In the genomic region with DNA sequence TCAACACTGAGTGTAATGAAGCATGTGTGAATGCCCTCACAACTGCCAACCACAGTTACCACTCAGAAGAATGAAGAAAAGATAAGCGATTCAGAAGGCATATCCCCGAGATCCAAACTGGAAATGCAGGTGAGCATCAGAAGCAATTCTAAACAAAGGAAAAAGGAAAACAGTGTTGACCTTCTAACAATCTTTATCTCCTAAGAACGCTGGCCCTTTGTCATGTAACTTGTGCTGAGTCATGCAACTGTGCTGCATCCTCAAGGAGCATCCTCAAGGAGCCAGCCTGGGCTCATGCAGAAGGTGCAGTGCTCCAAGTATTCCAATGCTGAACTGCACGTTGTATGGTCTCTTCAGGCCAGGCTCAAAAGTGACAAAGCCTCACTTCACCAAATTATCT, we compare ENCODE assay signal across 29 cellular contexts.
"Had no signal": no experiment of that assay in that cellular context is flagged by ENCODE, and none has a peak within 500 bp of the region (broad histone marks: within the 10 kb centered on the region; RNA-seq: fewer than 3 reads in every experiment).

No MANE protein-coding gene starts in this region.

- H3K27ac ChIP-seq: epithelial cell of prostate, parathyroid adenoma, psoas muscle, right atrium auricular region, stomach, thyroid gland, upper lobe of left lung, WERI-Rb-1 had no signal

- H2AFZ ChIP-seq: parathyroid adenoma had no signal

- H3K79me2 ChIP-seq: parathyroid adenoma had no signal

- H3K9ac ChIP-seq: parathyroid adenoma had no signal

- H3K36me3 Mint-ChIP-seq: activated naive CD4-positive, alpha-beta T cell treated with anti-CD3 and anti-CD28 coated beads, Interleukin-2, amount 50 U/mL, for 24 hours; memory B cell; stimulated activated memory B cell treated with anti-CD40 and anti-IgM and Interleukin-4, amounts not matched to agents 10 μg/mL and 1 μg/mL and 100 μg/mL, for 72 hours had no signal

- H3K27me3 ChIP-seq: right atrium auricular region, stomach, thyroid gland, upper lobe of left lung had no signal

- H3K4me1 Mint-ChIP-seq: activated CD4-positive, alpha-beta memory T cell treated with anti-CD3 and anti-CD28 coated beads, Interleukin-2, amount 10 ng/mL, durations not matched to agents 7 days and 5 days; activated CD4-positive, alpha-beta T cell treated with anti-CD3 and anti-CD28 coated beads, Interleukin-2, amount 10 ng/mL, durations not matched to agents 7 days and 5 days; activated naive CD4-positive, alpha-beta T cell treated with anti-CD3 and anti-CD28 coated beads, Interleukin-2, amount 50 U/mL, for 24 hours; activated naive CD8-positive, alpha-beta T cell treated with anti-CD3 and anti-CD28 coated beads, Interleukin-2, amount 50 U/mL, for 24 hours; central memory CD8-positive, alpha-beta T cell; memory B cell; naive thymus-derived CD8-positive, alpha-beta T cell; neural crest cell; stimulated activated memory B cell treated with anti-CD40 and anti-IgM and Interleukin-4, amounts not matched to agents 10 μg/mL and 1 μg/mL and 100 μg/mL, for 72 hours had no signal

- H3K4me3 Mint-ChIP-seq: activated CD4-positive, alpha-beta memory T cell treated with anti-CD3 and anti-CD28 coated beads, Interleukin-2, amount 10 ng/mL, durations not matched to agents 7 days and 5 days; activated CD4-positive, alpha-beta T cell treated with anti-CD3 and anti-CD28 coated beads, Interleukin-2, amount 10 ng/mL, durations not matched to agents 7 days and 5 days; activated naive CD4-positive, alpha-beta T cell treated with anti-CD3 and anti-CD28 coated beads, Interleukin-2, amount 50 U/mL, for 24 hours; activated naive CD8-positive, alpha-beta T cell treated with anti-CD3 and anti-CD28 coated beads, Interleukin-2, amount 50 U/mL, for 24 hours; activated T-cell treated with anti-CD3 and anti-CD28 coated beads, Interleukin-2, amount 50 U/mL, for 24 hours; central memory CD8-positive, alpha-beta T cell; dendritic cell treated with granulocyte-macrophage colony-stimulating factor and Interleukin-4, amounts not matched to agents 40 ng/mL and 50 ng/mL, for 4 days; memory B cell; naive thymus-derived CD8-positive, alpha-beta T cell; neural crest cell; stimulated activated memory B cell treated with anti-CD40 and anti-IgM and Interleukin-4, amounts not matched to agents 10 μg/mL and 1 μg/mL and 100 μg/mL, for 72 hours; T-helper 1 cell treated with Interleukin-12 subunit alpha and Interleukin-12 subunit beta and Interleukin-4 antibody, amounts not matched to agents 30 μg/mL and 1 μg/mL, for 36 hours had no signal

- H3K4me3 ChIP-seq: psoas muscle, right atrium auricular region, smooth muscle cell, stomach, thyroid gland, upper lobe of left lung had no signal

- H3K4me2 ChIP-seq: smooth muscle cell had no signal

- H3K9me3 ChIP-seq: psoas muscle, right atrium auricular region, thyroid gland, upper lobe of left lung had no signal

- ATAC-seq: activated naive CD8-positive, alpha-beta T cell treated with anti-CD3 and anti-CD28 coated beads, Interleukin-2, amount 50 U/mL, for 24 hours; naive thymus-derived CD8-positive, alpha-beta T cell; psoas muscle; stimulated activated memory B cell treated with anti-CD40 and anti-IgM and Interleukin-4, amounts not matched to agents 10 μg/mL and 1 μg/mL and 100 μg/mL, for 72 hours had no signal

- H3K9me3 Mint-ChIP-seq: activated CD4-positive, alpha-beta memory T cell treated with anti-CD3 and anti-CD28 coated beads, Interleukin-2, amount 10 ng/mL, durations not matched to agents 7 days and 5 days; activated CD4-positive, alpha-beta T cell treated with anti-CD3 and anti-CD28 coated beads, Interleukin-2, amount 10 ng/mL, durations not matched to agents 7 days and 5 days; activated naive CD4-positive, alpha-beta T cell treated with anti-CD3 and anti-CD28 coated beads, Interleukin-2, amount 50 U/mL, for 24 hours; activated T-helper 2 cell treated with anti-CD3 and anti-CD28 coated beads, Interferon-gamma antibody, Interleukin-2, Interleukin-4, amounts not matched to agents 10 μg/mL and 5 μg/mL and 100 μg/mL, durations not matched to agents 14 hours and 24 hours and 36 hours; central memory CD8-positive, alpha-beta T cell; dendritic cell treated with granulocyte-macrophage colony-stimulating factor and Interleukin-4, amounts not matched to agents 40 ng/mL and 50 ng/mL, for 4 days; memory B cell; neural crest cell; stimulated activated memory B cell treated with anti-CD40 and anti-IgM and Interleukin-4, amounts not matched to agents 10 μg/mL and 1 μg/mL and 100 μg/mL, for 72 hours; T-helper 1 cell treated with Interleukin-12 subunit alpha and Interleukin-12 subunit beta and Interleukin-4 antibody, amounts not matched to agents 30 μg/mL and 1 μg/mL, for 36 hours had no signal

- DNase-seq: activated CD4-positive, alpha-beta memory T cell treated with anti-CD3 and anti-CD28 coated beads, Interleukin-2, amount 10 ng/mL, durations not matched to agents 7 days and 5 days; activated CD4-positive, alpha-beta T cell treated with anti-CD3 and anti-CD28 coated beads for 1 hour; activated CD4-positive, alpha-beta T cell treated with anti-CD3 and anti-CD28 coated beads, Interleukin-2, amount 10 ng/mL, durations not matched to agents 7 days and 5 days; activated CD8-positive, alpha-beta memory T cell treated with anti-CD3 and anti-CD28 coated beads, Interleukin-2, amount 50 U/mL, for 48 hours; activated naive CD8-positive, alpha-beta T cell treated with anti-CD3 and anti-CD28 coated beads, Interleukin-2, amount 50 U/mL, for 24 hours; activated T-cell treated with anti-CD3 and anti-CD28 coated beads, Interleukin-2, amount 50 U/mL, for 24 hours; naive thymus-derived CD8-positive, alpha-beta T cell; occipital lobe; psoas muscle; stimulated activated CD4-positive, alpha-beta T cell treated with anti-CD3 and anti-CD28 coated beads, Interleukin-1b, Interleukin-23, amount 100 ng/mL, for 48 hours; stimulated activated CD4-positive, alpha-beta T cell treated with anti-CD3 and anti-CD28 coated beads, Interleukin-4, amount 100 ng/mL, for 4 hours; stimulated activated CD8-positive, alpha-beta memory T cell treated with anti-CD3 and anti-CD28 coated beads, Interleukin-4, amount 100 ng/mL, for 48 hours; stomach; T-helper 9 cell; thyroid gland; upper lobe of left lung; WERI-Rb-1 had no signal

- H3K36me3 ChIP-seq: right atrium auricular region, stomach, thyroid gland, upper lobe of left lung, WERI-Rb-1 had no signal

- H3K27ac Mint-ChIP-seq: activated CD4-positive, alpha-beta memory T cell treated with anti-CD3 and anti-CD28 coated beads, Interleukin-2, amount 10 ng/mL, durations not matched to agents 7 days and 5 days; activated CD4-positive, alpha-beta T cell treated with anti-CD3 and anti-CD28 coated beads, Interleukin-2, amount 10 ng/mL, durations not matched to agents 7 days and 5 days; activated naive CD4-positive, alpha-beta T cell treated with anti-CD3 and anti-CD28 coated beads, Interleukin-2, amount 50 U/mL, for 24 hours; activated naive CD8-positive, alpha-beta T cell treated with anti-CD3 and anti-CD28 coated beads, Interleukin-2, amount 50 U/mL, for 24 hours; activated T-cell treated with anti-CD3 and anti-CD28 coated beads, Interleukin-2, amount 50 U/mL, for 24 hours; activated T-helper 2 cell treated with anti-CD3 and anti-CD28 coated beads, Interferon-gamma antibody, Interleukin-2, Interleukin-4, amounts not matched to agents 10 μg/mL and 5 μg/mL and 100 μg/mL, durations not matched to agents 14 hours and 24 hours and 36 hours; dendritic cell treated with granulocyte-macrophage colony-stimulating factor and Interleukin-4, amounts not matched to agents 40 ng/mL and 50 ng/mL, for 4 days; memory B cell; naive thymus-derived CD8-positive, alpha-beta T cell; stimulated activated memory B cell treated with anti-CD40 and anti-IgM and Interleukin-4, amounts not matched to agents 10 μg/mL and 1 μg/mL and 100 μg/mL, for 72 hours; T-helper 1 cell treated with Interleukin-12 subunit alpha and Interleukin-12 subunit beta and Interleukin-4 antibody, amounts not matched to agents 30 μg/mL and 1 μg/mL, for 36 hours had no signal

- H3K4me1 ChIP-seq: parathyroid adenoma, psoas muscle, right atrium auricular region, stomach, thyroid gland, upper lobe of left lung had no signal

- H3K27me3 Mint-ChIP-seq: activated CD4-positive, alpha-beta memory T cell treated with anti-CD3 and anti-CD28 coated beads, Interleukin-2, amount 10 ng/mL, durations not matched to agents 7 days and 5 days; activated CD4-positive, alpha-beta T cell treated with anti-CD3 and anti-CD28 coated beads, Interleukin-2, amount 10 ng/mL, durations not matched to agents 7 days and 5 days; activated naive CD8-positive, alpha-beta T cell treated with anti-CD3 and anti-CD28 coated beads, Interleukin-2, amount 50 U/mL, for 24 hours; central memory CD8-positive, alpha-beta T cell; dendritic cell treated with granulocyte-macrophage colony-stimulating factor and Interleukin-4, amounts not matched to agents 40 ng/mL and 50 ng/mL, for 4 days; naive thymus-derived CD8-positive, alpha-beta T cell; stimulated activated memory B cell treated with anti-CD40 and anti-IgM and Interleukin-4, amounts not matched to agents 10 μg/mL and 1 μg/mL and 100 μg/mL, for 72 hours had no signal
